ENCODE assay signal across 28 cellular contexts in genomic region chr12:70213707-70214106, GRCh38.
"Had no signal": no experiment of that assay in that cellular context is flagged by ENCODE, and none has a peak within 500 bp of the region (broad histone marks: within the 10 kb centered on the region; RNA-seq: fewer than 3 reads in every experiment).

No MANE protein-coding gene starts in this region.

- H3K4me1 ChIP-seq: neural progenitor cell, pancreas, psoas muscle, spleen, stomach, thyroid gland, tibial nerve, upper lobe of left lung, vagina had no signal

- H3K9ac ChIP-seq: neural progenitor cell had no signal

- H3K27me3 Mint-ChIP-seq: stimulated activated naive B cell treated with anti-CD40 and anti-IgM and Interleukin-4, amounts not matched to agents 10 μg/mL and 1 μg/mL and 100 μg/mL, for 72 hours; stimulated activated naive CD8-positive, alpha-beta T cell treated with anti-CD3 and anti-CD28 coated beads, Interleukin-15, Interleukin-2, amounts not matched to agents 100 ng/mL and 50 ng/mL, for 24 hours had no signal

- FAIRE-seq: pancreas, urothelium cell line had no signal

- H3K36me3 Mint-ChIP-seq: stimulated activated effector memory CD8-positive, alpha-beta T cell treated with anti-CD3 and anti-CD28 coated beads, Interleukin-12 subunit alpha, Interleukin-12 subunit beta, amount 100 ng/mL, for 72 hours had no signal

- H3K27ac Mint-ChIP-seq: naive thymus-derived CD4-positive, alpha-beta T cell; natural killer cell; nephron; neural progenitor cell; stimulated activated effector memory CD8-positive, alpha-beta T cell treated with anti-CD3 and anti-CD28 coated beads, Interleukin-12 subunit alpha, Interleukin-12 subunit beta, amount 100 ng/mL, for 72 hours; stimulated activated naive B cell treated with anti-CD40 and anti-IgM and Interleukin-4, amounts not matched to agents 10 μg/mL and 1 μg/mL and 100 μg/mL, for 72 hours; stimulated activated naive CD8-positive, alpha-beta T cell treated with anti-CD3 and anti-CD28 coated beads, Interleukin-15, Interleukin-2, amounts not matched to agents 100 ng/mL and 50 ng/mL, for 24 hours had no signal

- H2AFZ ChIP-seq: neural progenitor cell had no signal

- H3K27me3 ChIP-seq: neural progenitor cell, pancreas, spleen, stomach, thyroid gland, tibial nerve, upper lobe of left lung, vagina had no signal

- H3K36me3 ChIP-seq: pancreas, stomach, thoracic aorta, thyroid gland, upper lobe of left lung, vagina had no signal

- DNase-seq: naive thymus-derived CD4-positive, alpha-beta T cell; natural killer cell; occipital lobe; pancreas; psoas muscle; right cardiac atrium; spleen; stimulated activated CD4-positive, alpha-beta T cell treated with anti-CD3 and anti-CD28 coated beads, Interleukin-12 subunit alpha, Interleukin-12 subunit beta, amount 100 ng/mL, for 4 hours; stimulated activated CD4-positive, alpha-beta T cell treated with anti-CD3 and anti-CD28 coated beads, Interleukin-1b, Interleukin-23, amount 100 ng/mL, for 48 hours; stimulated activated CD4-positive, alpha-beta T cell treated with anti-CD3 and anti-CD28 coated beads, Interleukin-4, amount 100 ng/mL, for 1 hour; stimulated activated CD4-positive, alpha-beta T cell treated with anti-CD3 and anti-CD28 coated beads, Interleukin-4, amount 100 ng/mL, for 4 hours; stimulated activated naive B cell treated with anti-CD40 and anti-IgM and Interleukin-4, amounts not matched to agents 10 μg/mL and 1 μg/mL and 100 μg/mL, for 72 hours; stimulated activated naive CD4-positive, alpha-beta T cell treated with Interleukin-2 at 50 U/mL for 16 hours; stomach; thyroid gland; trophoblast cell; upper lobe of left lung had no signal

- H3K4me2 ChIP-seq: neural progenitor cell, smooth muscle cell had no signal

- H3K9me3 ChIP-seq: pancreas, thyroid gland had no signal

- H3K27ac ChIP-seq: neural progenitor cell, pancreas, psoas muscle, skin epidermis, spleen, stomach, thoracic aorta, thyroid gland, tibial nerve, upper lobe of left lung, vagina had no signal

- H3K4me1 Mint-ChIP-seq: naive thymus-derived CD4-positive, alpha-beta T cell; natural killer cell; nephron; neural progenitor cell; stimulated activated effector memory CD8-positive, alpha-beta T cell treated with anti-CD3 and anti-CD28 coated beads, Interleukin-12 subunit alpha, Interleukin-12 subunit beta, amount 100 ng/mL, for 72 hours; stimulated activated naive B cell treated with anti-CD40 and anti-IgM and Interleukin-4, amounts not matched to agents 10 μg/mL and 1 μg/mL and 100 μg/mL, for 72 hours had no signal

- H3K4me3 ChIP-seq: neural progenitor cell, pancreas, psoas muscle, skin epidermis, smooth muscle cell, spleen, stomach, thoracic aorta, thyroid gland, tibial nerve, upper lobe of left lung, vagina had no signal

- H3K4me3 Mint-ChIP-seq: naive thymus-derived CD4-positive, alpha-beta T cell; natural killer cell; nephron; neural progenitor cell; stimulated activated effector memory CD8-positive, alpha-beta T cell treated with anti-CD3 and anti-CD28 coated beads, Interleukin-12 subunit alpha, Interleukin-12 subunit beta, amount 100 ng/mL, for 72 hours; stimulated activated naive B cell treated with anti-CD40 and anti-IgM and Interleukin-4, amounts not matched to agents 10 μg/mL and 1 μg/mL and 100 μg/mL, for 72 hours; stimulated activated naive CD8-positive, alpha-beta T cell treated with anti-CD3 and anti-CD28 coated beads, Interleukin-15, Interleukin-2, amounts not matched to agents 100 ng/mL and 50 ng/mL, for 24 hours had no signal

- ATAC-seq: naive thymus-derived CD4-positive, alpha-beta T cell; natural killer cell; pancreas; psoas muscle; right cardiac atrium; sciatic nerve; stimulated activated effector memory CD8-positive, alpha-beta T cell treated with anti-CD3 and anti-CD28 coated beads, Interleukin-12 subunit alpha, Interleukin-12 subunit beta, amount 100 ng/mL, for 72 hours; stimulated activated naive B cell treated with anti-CD40 and anti-IgM and Interleukin-4, amounts not matched to agents 10 μg/mL and 1 μg/mL and 100 μg/mL, for 72 hours had no signal
